In genomic region chr2:216499641-216500218, GRCh38 we compare ENCODE assay signal across 8 cellular contexts. TPM values are rescaled to one million over a fixed set of nuclear protein-coding genes. Genes with fewer than 3 reads are reported as not detected.
A peak's percentile ranks its signal among the peaks of the same experiment; 100 is the strongest.
DNase-seq lines count a peak whose midpoint lies in the region; ATAC-seq and TF ChIP-seq lines count a peak whose summit lies in the region.

No MANE protein-coding gene starts in this region.

- H3K27ac Mint-ChIP-seq in activated naive CD4-positive, alpha-beta T cell treated with anti-CD3 and anti-CD28 coated beads for 36 hours: peak overlapping the region; percentile 94
- peak overlapping the region; percentile 100 for H3K27ac Mint-ChIP-seq in activated naive CD8-positive, alpha-beta T cell treated with anti-CD3 and anti-CD28 coated beads, Interleukin-2, amount 50 U/mL, for 24 hours

- TF ChIP-seq POLR2A in transverse colon (IDR thresholded peaks at IDR 0.05): no peak

- no peak for TF ChIP-seq RAD21 in liver (IDR thresholded peaks at IDR 0.05)

- H3K4me1 ChIP-seq in liver (ENCODE audit: control insufficient read depth in 4 of 4, insufficient read depth in 4 of 4, low read length in 3 of 4) (peaks cover 1 to 19% (median 14%) of the 10 kb centered on the region in 4 donors), transverse colon (peaks cover 15 to 53% (median 40%) of the 10 kb centered on the region in 4 donors)

- H3K36me3 Mint-ChIP-seq in activated naive CD4-positive, alpha-beta T cell treated with anti-CD3 and anti-CD28 coated beads for 36 hours (ENCODE audit: low read depth): peaks cover 55% of the 10 kb centered on the region
- H3K36me3 Mint-ChIP-seq in activated naive CD8-positive, alpha-beta T cell treated with anti-CD3 and anti-CD28 coated beads, Interleukin-2, amount 50 U/mL, for 24 hours (ENCODE audit: low read depth): peaks cover 65% of the 10 kb centered on the region

- peaks cover 4 to 50% (median 36%) of the 10 kb centered on the region in 4 donors for H3K36me3 ChIP-seq in liver (ENCODE audit: control insufficient read depth in 4 of 4, insufficient read depth in 3 of 4, low read depth in 1 of 4, low read length in 3 of 4)
- H3K36me3 ChIP-seq in transverse colon: peaks cover 0 to 34% (median 15%) of the 10 kb centered on the region in 4 donors

- peaks cover 57% of the 10 kb centered on the region for H3K4me1 Mint-ChIP-seq in activated naive CD4-positive, alpha-beta T cell treated with anti-CD3 and anti-CD28 coated beads for 36 hours (ENCODE audit: low read depth)
- peaks cover 60% of the 10 kb centered on the region for H3K4me1 Mint-ChIP-seq in activated naive CD8-positive, alpha-beta T cell treated with anti-CD3 and anti-CD28 coated beads, Interleukin-2, amount 50 U/mL, for 24 hours

- peak overlapping the region; percentile 61 to 96 (median 90) for H3K4me3 ChIP-seq in liver (ENCODE audit: low read depth in 1 of 3, low read length in 3 of 3)
- H3K4me3 ChIP-seq in transverse colon: peak overlapping the region; percentile 60 to 73 (median 64)

- intact Hi-C loops in activated naive CD4-positive, alpha-beta T cell treated with anti-CD3 and anti-CD28 coated beads for 36 hours (cut with micrococcal nuclease): loop anchor here (2.0 to 5.0 kb wide), 2 partner anchors 151 to 467 kb away; no protein-coding TSS in a partner anchor
- intact Hi-C loops in transverse colon (cut with DNase I; ENCODE audit: low total_unique reads): no loop called here

- H3K27me3 ChIP-seq in liver (ENCODE audit: control insufficient read depth in 4 of 4, insufficient read depth in 4 of 4, low read length in 3 of 4) (no peaks in the 10 kb centered on the region), transverse colon (no peaks in the 10 kb centered on the region)

- H3K27me3 Mint-ChIP-seq in activated naive CD4-positive, alpha-beta T cell treated with anti-CD3 and anti-CD28 coated beads for 36 hours (ENCODE audit: low read depth): no peaks in the 10 kb centered on the region
- H3K27me3 Mint-ChIP-seq in activated naive CD8-positive, alpha-beta T cell treated with anti-CD3 and anti-CD28 coated beads, Interleukin-2, amount 50 U/mL, for 24 hours: no peaks in the 10 kb centered on the region

- CTCF ChIA-PET in activated naive CD4-positive, alpha-beta T cell treated with anti-CD3 and anti-CD28 coated beads for 36 hours (lab: Charles Lee): no interaction called here

- H3K4me3 Mint-ChIP-seq in activated naive CD4-positive, alpha-beta T cell treated with anti-CD3 and anti-CD28 coated beads for 36 hours: peak overlapping the region; percentile 94
- H3K4me3 Mint-ChIP-seq in activated naive CD8-positive, alpha-beta T cell treated with anti-CD3 and anti-CD28 coated beads, Interleukin-2, amount 50 U/mL, for 24 hours: peak overlapping the region; percentile 97

- H3K9me3 ChIP-seq in liver (ENCODE audit: control insufficient read depth in 4 of 4, low read length in 3 of 4) (no peaks in the 10 kb centered on the region), transverse colon (no peaks in the 10 kb centered on the region)

- peak overlapping the region in 1 of 2 donors; percentile 51 for H3K27ac ChIP-seq in liver (ENCODE audit: low read depth in 1 of 2, low read length in 2 of 2)
- H3K27ac ChIP-seq in transverse colon: peak overlapping the region; percentile 83 to 85 (median 85)

- TF ChIP-seq EP300 in transverse colon (IDR thresholded peaks at IDR 0.05; ENCODE audit: low read depth): no peak

- TF ChIP-seq CTCF in liver (IDR thresholded peaks at IDR 0.05; ENCODE audit: low read depth, low read length, missing input control): no peak
- no peak for TF ChIP-seq CTCF in transverse colon (IDR thresholded peaks at IDR 0.05)

- WGBS in liver: 39% methylated on average over 6 of the region's 6 CpGs
- WGBS in transverse colon (ENCODE audit: low coverage in 1 of 2), 2 donors: 7 to 11% methylated on average over 6 of the region's 6 CpGs

- DNase-seq in activated naive CD4-positive, alpha-beta T cell treated with anti-CD3 and anti-CD28 coated beads for 36 hours: no peak
- no peak for DNase-seq in activated naive CD4-positive, alpha-beta T cell treated with Interleukin-2 at 50 U/mL for 16 hours
- DNase-seq in activated naive CD8-positive, alpha-beta T cell treated with anti-CD3 and anti-CD28 coated beads, Interleukin-2, amount 50 U/mL, for 24 hours: no peak
- DNase-seq in transverse colon (no peak), dedifferentiated amniotic fluid mesenchymal stem cell (ENCODE audit: extremely low spot score) (no peak), SKM-1 (lab: John Stamatoyannopoulos, UW; ENCODE audit: unreplicated experiment) (no peak)
- no peak for DNase-seq in effector CD4-positive, alpha-beta T cell

- ATAC-seq in activated naive CD8-positive, alpha-beta T cell treated with anti-CD3 and anti-CD28 coated beads, Interleukin-2, amount 50 U/mL, for 24 hours: no peak

- no peaks in the 10 kb centered on the region for H3K9me3 Mint-ChIP-seq in activated naive CD4-positive, alpha-beta T cell treated with anti-CD3 and anti-CD28 coated beads for 36 hours
- no peaks in the 10 kb centered on the region for H3K9me3 Mint-ChIP-seq in activated naive CD8-positive, alpha-beta T cell treated with anti-CD3 and anti-CD28 coated beads, Interleukin-2, amount 50 U/mL, for 24 hours

- peak overlapping the region; percentile 96 to 98 for H3K9ac ChIP-seq in liver (ENCODE audit: low read depth in 1 of 2, low read length in 2 of 2)

- in situ Hi-C loops in transverse colon (cut with MboI; ENCODE audit: low pct_ligation_motif_present in 1 of 4, low pct_unique_long_range_greater_than_20kb in 1 of 4, low sequenced_read_pairs in 3 of 4): no loop called here

TF ChIP-seq in liver, 16 proteins besides CTCF, POLR2A, EP300 and RAD21:
- TF ChIP-seq MAX (IDR thresholded peaks at IDR 0.05): no peak
- TF ChIP-seq JUND (IDR thresholded peaks at IDR 0.05): no peak
- no peak for TF ChIP-seq RXRA (IDR thresholded peaks at IDR 0.05)
- no peak for TF ChIP-seq ZBTB33 (IDR thresholded peaks at IDR 0.05)
- TF ChIP-seq FOXA1 (IDR thresholded peaks at IDR 0.05): no peak
- TF ChIP-seq HNF4G (IDR thresholded peaks at IDR 0.05): no peak
- TF ChIP-seq FOXA2 (IDR thresholded peaks at IDR 0.05): no peak
- no peak for TF ChIP-seq SP1 (IDR thresholded peaks at IDR 0.05)
- TF ChIP-seq NR2F2 (IDR thresholded peaks at IDR 0.05): no peak
- no peak for TF ChIP-seq ATF3 (IDR thresholded peaks at IDR 0.05)
- TF ChIP-seq YY1 (IDR thresholded peaks at IDR 0.05): no peak
- TF ChIP-seq EGR1 (IDR thresholded peaks at IDR 0.05; ENCODE audit: low read depth in 2 of 2): no peak
- TF ChIP-seq GABPA (IDR thresholded peaks at IDR 0.05 in 1 of 2, conservative IDR thresholded peaks at IDR 0.05 in 1 of 2): no peak
- TF ChIP-seq HNF4A (conservative IDR thresholded peaks at IDR 0.05): no peak
- no peak for TF ChIP-seq TAF1 (conservative IDR thresholded peaks at IDR 0.05)

RNA-seq across cellular contexts. Expression of gene RPL37A, which starts 1.1 kb away (rescaled TPM):
- 1,000 to 10,000 TPM; 4,869 to 4,871 TPM for total RNA-seq in activated naive CD4-positive, alpha-beta T cell treated with anti-CD3 and anti-CD28 coated beads for 36 hours
- total RNA-seq in liver (1,000 to 10,000 TPM in 1 of 2 donors, 100 to 1,000 TPM in 1; 494 to 1,680 TPM), transverse colon (1,000 to 10,000 TPM in 1 of 4 donors, 100 to 1,000 TPM in 2, 10 to 100 TPM in 1; 59.1 to 1,456 (median 761) TPM)
- polyA plus RNA-seq in liver: 1,000 to 10,000 TPM in 1 of 2 donors, 100 to 1,000 TPM in 1; 819 to 1,757 TPM
